ENCODE assay signal across 1 cellular context in genomic region chr6:159745081-159745480, GRCh38.
TF ChIP-seq lines count a peak whose summit lies in the region.

No MANE protein-coding gene starts in this region.

TF ChIP-seq in WTC11, 78 proteins besides CTCF, POLR2A, EP300 and RAD21:
- TF ChIP-seq ATF3 (CRISPR knock-in tag; conservative IDR thresholded peaks at IDR 0.05) (no peak), E2F4 (CRISPR knock-in tag; IDR thresholded peaks at IDR 0.05; ENCODE audit: borderline replicate concordance, low read depth) (no peak), TCF7 (CRISPR knock-in tag; IDR thresholded peaks at IDR 0.05; ENCODE audit: low read depth) (no peak), ATF6 (CRISPR knock-in tag; IDR thresholded peaks at IDR 0.05) (no peak), SMAD4 (CRISPR knock-in tag; IDR thresholded peaks at IDR 0.05) (no peak), ATF1 (CRISPR knock-in tag; IDR thresholded peaks at IDR 0.05) (no peak), TEAD4 (CRISPR knock-in tag; IDR thresholded peaks at IDR 0.05) (no peak), HMGXB4 (CRISPR knock-in tag; IDR thresholded peaks at IDR 0.05) (no peak), CREB1 (CRISPR knock-in tag; IDR thresholded peaks at IDR 0.05) (no peak), USF2 (CRISPR knock-in tag; IDR thresholded peaks at IDR 0.05) (no peak), ZNF219 (CRISPR knock-in tag; IDR thresholded peaks at IDR 0.05; ENCODE audit: borderline replicate concordance) (no peak)
TF ChIP-seq in WTC11: peak in this region for 0.
